ENCODE assay signal across 8 cellular contexts in genomic region chr15:70474682-70475438, GRCh38.
DNase-seq lines count a peak whose midpoint lies in the region; ATAC-seq and TF ChIP-seq lines count a peak whose summit lies in the region.

No MANE protein-coding gene starts in this region.

- intact Hi-C loops in activated naive CD4-positive, alpha-beta T cell treated with anti-CD3 and anti-CD28 coated beads for 36 hours (cut with micrococcal nuclease) = no loop called here
- intact Hi-C loops in head of caudate nucleus (cut with DNase I) (no loop called here), gastrocnemius medialis (cut with DNase I; ENCODE audit: low total_unique reads) (loop anchor here (1.0 kb wide), 1 partner anchor 279 kb away; no protein-coding TSS in a partner anchor)

- peak overlapping the region; percentile 27 to 49 (median 33) for H3K4me3 ChIP-seq in gastrocnemius medialis

- peaks cover 9% of the 10 kb centered on the region for H3K27me3 Mint-ChIP-seq in activated naive CD4-positive, alpha-beta T cell treated with anti-CD3 and anti-CD28 coated beads for 36 hours (ENCODE audit: low read depth)

- ATAC-seq in gastrocnemius medialis (peak; percentile 82 to 84), HG03135 (IDR thresholded peaks at IDR 0.05; ENCODE audit: unreplicated experiment) (no peak), GM21515 (IDR thresholded peaks at IDR 0.05; ENCODE audit: unreplicated experiment) (no peak)

- no peaks in the 10 kb centered on the region for H3K36me3 Mint-ChIP-seq in activated naive CD4-positive, alpha-beta T cell treated with anti-CD3 and anti-CD28 coated beads for 36 hours (ENCODE audit: low read depth)

- in situ Hi-C loops in Caki2 (cut with HindIII; ENCODE audit: low pct_unique_long_range_greater_than_20kb, low sequenced_read_pairs) = no loop called here
- in situ Hi-C loops in gastrocnemius medialis (cut with MboI; ENCODE audit: low sequenced_read_pairs in 4 of 4) = loop anchor here in 2 of 4 donors (10.0 to 25.0 kb wide), 3 partner anchors 388 to 740 kb away; partner anchors contain the start of gene TLE3 (in 1 of the 2)

- peak overlapping the region; percentile 72 to 77 (median 73) for H3K27ac ChIP-seq in gastrocnemius medialis

- peaks cover 37% of the 10 kb centered on the region for H3K4me1 Mint-ChIP-seq in activated naive CD4-positive, alpha-beta T cell treated with anti-CD3 and anti-CD28 coated beads for 36 hours (ENCODE audit: low read depth)

- no peak overlapping the region for H3K4me3 Mint-ChIP-seq in activated naive CD4-positive, alpha-beta T cell treated with anti-CD3 and anti-CD28 coated beads for 36 hours

- no peaks in the 10 kb centered on the region for H3K9me3 ChIP-seq in gastrocnemius medialis

- no peak for TF ChIP-seq CTCF in gastrocnemius medialis (IDR thresholded peaks at IDR 0.05 in 4 of 5, conservative IDR thresholded peaks at IDR 0.05 in 1 of 5)

- CTCF ChIA-PET in activated naive CD4-positive, alpha-beta T cell treated with anti-CD3 and anti-CD28 coated beads for 36 hours (lab: Charles Lee) = interaction anchor here (0.6 to 2.6 kb wide), 5 partner anchors 9 to 999 kb away, joined by 3 to 14 read pairs (median 4); no protein-coding TSS in a partner anchor

- peaks cover 24 to 25% of the 10 kb centered on the region in 2 donors for H3K4me1 ChIP-seq in gastrocnemius medialis

- no peaks in the 10 kb centered on the region for H3K9me3 Mint-ChIP-seq in activated naive CD4-positive, alpha-beta T cell treated with anti-CD3 and anti-CD28 coated beads for 36 hours

- TF ChIP-seq POLR2A in gastrocnemius medialis (IDR thresholded peaks at IDR 0.05) = no peak

- no peaks in the 10 kb centered on the region for H3K27me3 ChIP-seq in gastrocnemius medialis

- H3K36me3 ChIP-seq in gastrocnemius medialis = no peaks in the 10 kb centered on the region

- peak overlapping the region; percentile 24 for H3K27ac Mint-ChIP-seq in activated naive CD4-positive, alpha-beta T cell treated with anti-CD3 and anti-CD28 coated beads for 36 hours

- peak; percentile 90 for DNase-seq in Caki2 (ENCODE audit: low read depth)
- DNase-seq in NCI-H1105 (lab: John Stamatoyannopoulos, UW) = peak; percentile 70
- DNase-seq in activated naive CD4-positive, alpha-beta T cell treated with anti-CD3 and anti-CD28 coated beads for 36 hours = peak; percentile 65
- DNase-seq in head of caudate nucleus = peak in 24 of 42 donors; percentile 10 to 77 (median 35)
- peak; percentile 49 to 57 for DNase-seq in gastrocnemius medialis
- DNase-seq in activated CD8-positive, alpha-beta memory T cell treated with anti-CD3 and anti-CD28 coated beads for 24 hours = no peak

Comparison
In these comparisons a context has a peak if more than half of its experiments do, and no peak if none do; other contexts are left out.
1. ATAC-seq: peak in gastrocnemius medialis (2 of 2); none in HG03135 (single experiment) and GM21515 (single experiment).